Comparison of ENCODE assay signal across 12 cellular contexts in genomic region chr5:151662805-151663204, GRCh38. TPM values are rescaled to one million over a fixed set of nuclear protein-coding genes. Genes with fewer than 3 reads are reported as not detected.
DNase-seq lines count a peak whose midpoint lies in the region; ATAC-seq, FAIRE-seq and TF ChIP-seq lines count a peak whose summit lies in the region.
"Had no signal": no experiment of that assay in that cellular context is flagged by ENCODE, and none has a peak within 500 bp of the region (broad histone marks: within the 10 kb centered on the region; RNA-seq: fewer than 3 reads in every experiment).

No MANE protein-coding gene starts in this region.

- ATAC-seq in GM21717 (IDR thresholded peaks at IDR 0.05; ENCODE audit: unreplicated experiment) (peak; percentile 62), RWPE2 (ENCODE audit: low read depth) (no peak)

- H3K36me3 ChIP-seq in RWPE2 (ENCODE audit: low read depth) (peaks cover 55% of the 10 kb centered on the region), parathyroid adenoma (ENCODE audit: control insufficient read depth, insufficient read depth, low read length) (no peaks in the 10 kb centered on the region)
- H3K36me3 ChIP-seq: ovary had no signal

- FAIRE-seq in frontal cortex (lab: Jason Lieb, UNC), result no peak
- FAIRE-seq: D721Med had no signal

- H3K4me1 ChIP-seq in RWPE2 (ENCODE audit: insufficient read depth, poor library complexity, severe bottlenecking) (peaks cover 4% of the 10 kb centered on the region), parathyroid adenoma (peaks cover 7% of the 10 kb centered on the region)

- peak overlapping the region; percentile 48 for H3K4me3 ChIP-seq in GM12865 (ENCODE audit: low read depth, low read length)
- no peak overlapping the region for H3K4me3 ChIP-seq in RWPE2 (ENCODE audit: severe bottlenecking)
- no peak overlapping the region for H3K4me3 ChIP-seq in parathyroid adenoma (ENCODE audit: low read depth, low read length)
- H3K4me3 ChIP-seq: ovary had no signal

- no peaks in the 10 kb centered on the region for H3K79me2 ChIP-seq in parathyroid adenoma

- TF ChIP-seq CTCF in GM12865 (IDR thresholded peaks at IDR 0.05; ENCODE audit: insufficient read depth, low read depth, low read length, missing control alignments) (no peak), RWPE2 (IDR thresholded peaks at IDR 0.05; ENCODE audit: poor library complexity, severe bottlenecking) (no peak), parathyroid adenoma (IDR thresholded peaks at IDR 0.05) (no peak)

- DNase-seq in GM12865 (ENCODE audit: low read depth) (peak; percentile 89), RWPE2 (ENCODE audit: low spot score) (no peak), frontal cortex (ENCODE audit: low spot score in 2 of 2) (no peak), NCI-H1048 (lab: John Stamatoyannopoulos, UW) (no peak), HuH-7.5 (ENCODE audit: low spot score) (no peak), NCI-H1694 treated with DMSO at 0.1 percent for 48 hours (lab: John Stamatoyannopoulos, UW) (no peak)
- DNase-seq: activated naive CD4-positive, alpha-beta T cell treated with Interleukin-2 at 50 U/mL for 16 hours; NCI-H187; ovary had no signal

- H3K27me3 ChIP-seq in RWPE2 (ENCODE audit: insufficient read depth, poor library complexity, severe bottlenecking), result no peaks in the 10 kb centered on the region
- H3K27me3 ChIP-seq in parathyroid adenoma (ENCODE audit: control insufficient read depth, insufficient read depth, low read length), result no peaks in the 10 kb centered on the region
- H3K27me3 ChIP-seq: ovary had no signal

- no peak overlapping the region for H3K9ac ChIP-seq in parathyroid adenoma

- no peaks in the 10 kb centered on the region for H3K9me3 ChIP-seq in RWPE2 (ENCODE audit: severe bottlenecking)
- no peaks in the 10 kb centered on the region for H3K9me3 ChIP-seq in parathyroid adenoma (ENCODE audit: control insufficient read depth, low read length)
- H3K9me3 ChIP-seq: ovary had no signal

- H2AFZ ChIP-seq in parathyroid adenoma, result no peak overlapping the region

- H3K27ac ChIP-seq in RWPE2 (ENCODE audit: poor library complexity, severe bottlenecking) (peak overlapping the region; percentile 24), parathyroid adenoma (peak overlapping the region; percentile 13)

- no peak overlapping the region for H3K4me2 ChIP-seq in parathyroid adenoma (ENCODE audit: low read length)

RNA-seq across cellular contexts. Expression of gene SPARC, which starts 23.9 kb away (rescaled TPM):
- 74.6 TPM for total RNA-seq in frontal cortex
